ENCODE assay signal across 1 cellular context in the genomic region with DNA sequence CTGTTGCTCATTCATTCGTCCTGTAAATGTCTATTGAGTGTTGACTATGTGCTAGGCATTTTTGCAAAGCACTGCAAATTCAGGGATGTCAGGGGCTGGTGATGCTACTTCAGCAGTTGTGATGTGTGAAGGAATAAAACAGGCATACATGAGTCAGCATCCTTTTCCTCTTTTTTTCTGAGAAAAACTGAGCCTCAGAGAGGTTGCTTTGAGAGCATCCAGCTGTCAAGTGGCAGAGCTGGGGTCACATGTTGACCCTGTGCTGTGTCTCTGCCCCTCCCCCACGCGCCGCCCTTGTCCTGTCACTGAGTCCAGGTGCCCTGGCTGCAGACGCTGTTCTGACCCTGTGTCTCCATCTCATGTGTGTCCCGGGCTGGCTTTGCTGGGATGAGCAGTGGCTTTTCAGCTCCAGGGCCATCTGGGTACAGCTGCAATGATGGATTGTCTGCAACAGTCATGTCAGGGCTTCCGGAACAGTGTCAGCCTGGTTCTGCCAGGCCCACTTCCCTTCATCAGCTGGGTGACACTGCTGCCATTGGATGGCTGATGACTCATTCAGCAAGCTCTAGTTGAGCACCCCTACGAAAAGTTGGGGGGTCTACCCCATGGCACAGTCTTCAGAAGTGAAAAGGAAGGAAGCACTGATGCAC.
TF ChIP-seq lines count a peak whose summit lies in the region.

No MANE protein-coding gene starts in this region.

TF ChIP-seq in HepG2, 621 proteins besides CTCF, POLR2A, EP300 and RAD21:
- TF ChIP-seq TBX3 (IDR thresholded peaks at IDR 0.05; ENCODE audit: borderline replicate concordance): no peak
- TF ChIP-seq MAFK (conservative IDR thresholded peaks at IDR 0.05 in 1 of 2, IDR thresholded peaks at IDR 0.05 in 1 of 2; ENCODE audit: low read length in 2 of 2): peak; percentile 64 to 68
- TF ChIP-seq, protein P1, sequence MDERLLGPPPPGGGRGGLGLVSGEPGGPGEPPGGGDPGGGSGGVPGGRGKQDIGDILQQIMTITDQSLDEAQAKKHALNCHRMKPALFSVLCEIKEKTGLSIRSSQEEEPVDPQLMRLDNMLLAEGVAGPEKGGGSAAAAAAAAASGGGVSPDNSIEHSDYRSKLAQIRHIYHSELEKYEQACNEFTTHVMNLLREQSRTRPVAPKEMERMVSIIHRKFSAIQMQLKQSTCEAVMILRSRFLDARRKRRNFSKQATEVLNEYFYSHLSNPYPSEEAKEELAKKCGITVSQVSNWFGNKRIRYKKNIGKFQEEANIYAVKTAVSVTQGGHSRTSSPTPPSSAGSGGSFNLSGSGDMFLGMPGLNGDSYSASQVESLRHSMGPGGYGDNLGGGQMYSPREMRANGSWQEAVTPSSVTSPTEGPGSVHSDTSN (CRISPR knock-in tag; IDR thresholded peaks at IDR 0.05): no peak
- no peak for TF ChIP-seq NFKB2 (CRISPR knock-in tag; IDR thresholded peaks at IDR 0.05; ENCODE audit: borderline replicate concordance)
- TF ChIP-seq TARDBP (CRISPR knock-in tag; IDR thresholded peaks at IDR 0.05): no peak
- no peak for TF ChIP-seq ZNF205 (CRISPR knock-in tag; IDR thresholded peaks at IDR 0.05)
- TF ChIP-seq ZNF281 (CRISPR knock-in tag; IDR thresholded peaks at IDR 0.05; ENCODE audit: borderline replicate concordance): peak; percentile 81
- no peak for TF ChIP-seq CC2D1A (CRISPR knock-in tag; IDR thresholded peaks at IDR 0.05)
- no peak for TF ChIP-seq GABPB1 (CRISPR knock-in tag; IDR thresholded peaks at IDR 0.05)
- no peak for TF ChIP-seq EED (CRISPR knock-in tag; IDR thresholded peaks at IDR 0.05)
- no peak for TF ChIP-seq ZNF569 (CRISPR knock-in tag; IDR thresholded peaks at IDR 0.05; ENCODE audit: borderline replicate concordance)
- TF ChIP-seq, protein P2, sequence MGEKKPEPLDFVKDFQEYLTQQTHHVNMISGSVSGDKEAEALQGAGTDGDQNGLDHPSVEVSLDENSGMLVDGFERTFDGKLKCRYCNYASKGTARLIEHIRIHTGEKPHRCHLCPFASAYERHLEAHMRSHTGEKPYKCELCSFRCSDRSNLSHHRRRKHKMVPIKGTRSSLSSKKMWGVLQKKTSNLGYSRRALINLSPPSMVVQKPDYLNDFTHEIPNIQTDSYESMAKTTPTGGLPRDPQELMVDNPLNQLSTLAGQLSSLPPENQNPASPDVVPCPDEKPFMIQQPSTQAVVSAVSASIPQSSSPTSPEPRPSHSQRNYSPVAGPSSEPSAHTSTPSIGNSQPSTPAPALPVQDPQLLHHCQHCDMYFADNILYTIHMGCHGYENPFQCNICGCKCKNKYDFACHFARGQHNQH (CRISPR knock-in tag; IDR thresholded peaks at IDR 0.05): no peak
- no peak for TF ChIP-seq FOXM1 (CRISPR knock-in tag; IDR thresholded peaks at IDR 0.05)
- TF ChIP-seq ZBTB10 (CRISPR knock-in tag; IDR thresholded peaks at IDR 0.05; ENCODE audit: borderline replicate concordance): no peak
- TF ChIP-seq MAFF (IDR thresholded peaks at IDR 0.05; ENCODE audit: low read depth, low read length): peak; percentile 63
- TF ChIP-seq CBX5 (CRISPR knock-in tag; IDR thresholded peaks at IDR 0.05; ENCODE audit: borderline replicate concordance): no peak
- TF ChIP-seq IKZF1 (IDR thresholded peaks at IDR 0.05): no peak
- TF ChIP-seq SNAI1 (CRISPR knock-in tag; IDR thresholded peaks at IDR 0.05; ENCODE audit: borderline replicate concordance): no peak
- TF ChIP-seq ZNF644 (CRISPR knock-in tag; IDR thresholded peaks at IDR 0.05; ENCODE audit: low read depth): no peak
- no peak for TF ChIP-seq NFE2 (CRISPR knock-in tag; IDR thresholded peaks at IDR 0.05)
TF ChIP-seq in HepG2: peak in this region for 3.
